11 cellular contexts compared by ENCODE assay signal in the genomic region with DNA sequence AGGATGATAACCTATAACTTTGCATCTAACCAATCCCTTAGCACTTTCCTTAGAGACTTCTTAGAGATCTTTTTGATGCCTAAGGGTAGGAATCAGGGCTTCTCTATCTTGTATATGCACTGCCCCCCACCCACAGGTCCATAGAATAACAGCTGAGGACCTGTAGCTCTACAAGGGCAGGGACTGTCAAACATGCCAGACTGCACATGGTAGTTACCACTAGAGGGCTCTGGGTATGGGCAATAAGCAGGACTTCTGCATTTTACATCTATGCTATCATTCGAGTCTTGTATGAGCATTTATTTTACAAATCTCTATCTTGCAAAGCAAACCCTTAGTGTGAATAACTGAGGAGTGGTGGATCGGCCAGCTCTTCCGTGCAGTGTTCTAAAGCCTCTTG.
A peak's percentile ranks its signal among the peaks of the same experiment; 100 is the strongest.
DNase-seq lines count a peak whose midpoint lies in the region; ATAC-seq and TF ChIP-seq lines count a peak whose summit lies in the region.
"Had no signal": no experiment of that assay in that cellular context is flagged by ENCODE, and none has a peak within 500 bp of the region (broad histone marks: within the 10 kb centered on the region; RNA-seq: fewer than 3 reads in every experiment).

No MANE protein-coding gene starts in this region.

- H3K9ac ChIP-seq in endodermal cell (ENCODE audit: extremely low read depth, low read length, poor library complexity, severe bottlenecking): no peak overlapping the region

- H3K4me1 Mint-ChIP-seq in endodermal cell: peaks cover 12% of the 10 kb centered on the region
- H3K4me1 Mint-ChIP-seq: natural killer cell had no signal

- no peak overlapping the region for H3K4me3 ChIP-seq in endodermal cell (ENCODE audit: low read length)
- no peak overlapping the region for H3K4me3 ChIP-seq in MG63

- no peak overlapping the region for H3K27ac ChIP-seq in endodermal cell (ENCODE audit: low read depth, low read length)

- no peak for DNase-seq in GM20000 (ENCODE audit: low spot score)
- peak; percentile 39 for DNase-seq in NCI-H82 treated with DMSO at 0.1 percent for 48 hours (lab: John Stamatoyannopoulos, UW; ENCODE audit: unreplicated experiment)
- peak; percentile 75 for DNase-seq in endodermal cell
- DNase-seq in putamen (ENCODE audit: low spot score): peak; percentile 21
- DNase-seq in MG63: no peak
- DNase-seq: activated T-cell treated with anti-CD3 and anti-CD28 coated beads, Interleukin-2, amount 50 U/mL, for 24 hours; effector CD8-positive, alpha-beta T cell; natural killer cell had no signal

- 75% methylated on average over 3 of the region's 3 CpGs; no CpG with 5 or more reads in 1 of the 2 experiments for WGBS in endodermal cell (ENCODE audit: insufficient coverage in 1 of 2, insufficient read length in 1 of 2), 2 experiments

- H3K27ac Mint-ChIP-seq in endodermal cell: no peak overlapping the region
- H3K27ac Mint-ChIP-seq: activated T-cell treated with anti-CD3 and anti-CD28 coated beads, Interleukin-2, amount 50 U/mL, for 24 hours; natural killer cell had no signal

- H3K9me3 ChIP-seq in endodermal cell (ENCODE audit: control insufficient read depth, low read length) (no peaks in the 10 kb centered on the region), MG63 (no peaks in the 10 kb centered on the region)

- H3K27me3 Mint-ChIP-seq in endodermal cell (ENCODE audit: insufficient read depth): no peaks in the 10 kb centered on the region

- H3K27me3 ChIP-seq in endodermal cell (ENCODE audit: control insufficient read depth, insufficient read depth, low read length, poor library complexity, severe bottlenecking) (no peaks in the 10 kb centered on the region), MG63 (no peaks in the 10 kb centered on the region)

- H3K36me3 ChIP-seq in endodermal cell (ENCODE audit: control insufficient read depth, insufficient read depth, low read length) (no peaks in the 10 kb centered on the region), MG63 (no peaks in the 10 kb centered on the region)

- no peak overlapping the region for H3K4me3 Mint-ChIP-seq in endodermal cell
- H3K4me3 Mint-ChIP-seq: activated T-cell treated with anti-CD3 and anti-CD28 coated beads, Interleukin-2, amount 50 U/mL, for 24 hours; natural killer cell had no signal

- no peaks in the 10 kb centered on the region for H3K36me3 Mint-ChIP-seq in endodermal cell (ENCODE audit: low read depth)
- H3K36me3 Mint-ChIP-seq: natural killer cell had no signal

- no peaks in the 10 kb centered on the region for H3K9me3 Mint-ChIP-seq in endodermal cell
- H3K9me3 Mint-ChIP-seq: natural killer cell had no signal

- ATAC-seq in GM18511 (IDR thresholded peaks at IDR 0.05; ENCODE audit: unreplicated experiment): no peak
- no peak for ATAC-seq in GM21786 (IDR thresholded peaks at IDR 0.05; ENCODE audit: unreplicated experiment)
- no peak for ATAC-seq in GM21737 (IDR thresholded peaks at IDR 0.05; ENCODE audit: unreplicated experiment)
- ATAC-seq: natural killer cell had no signal

- TF ChIP-seq CTCF in GM20000 (IDR thresholded peaks at IDR 0.05; ENCODE audit: extremely low read depth, missing control alignments) (peak; percentile 38), endodermal cell (conservative IDR thresholded peaks at IDR 0.05) (peak; percentile 86)

- H3K4me1 ChIP-seq in endodermal cell (ENCODE audit: control insufficient read depth, insufficient read depth, low read length): peaks cover 12% of the 10 kb centered on the region

Comparison
In these comparisons a context has a peak if more than half of its experiments do, and no peak if none do; other contexts are left out.
1. DNase-seq: peak in NCI-H82 treated with DMSO at 0.1 percent for 48 hours (single experiment), endodermal cell (single experiment) and putamen (single experiment); none in GM20000 (single experiment) and MG63 (single experiment).